In the genomic region with DNA sequence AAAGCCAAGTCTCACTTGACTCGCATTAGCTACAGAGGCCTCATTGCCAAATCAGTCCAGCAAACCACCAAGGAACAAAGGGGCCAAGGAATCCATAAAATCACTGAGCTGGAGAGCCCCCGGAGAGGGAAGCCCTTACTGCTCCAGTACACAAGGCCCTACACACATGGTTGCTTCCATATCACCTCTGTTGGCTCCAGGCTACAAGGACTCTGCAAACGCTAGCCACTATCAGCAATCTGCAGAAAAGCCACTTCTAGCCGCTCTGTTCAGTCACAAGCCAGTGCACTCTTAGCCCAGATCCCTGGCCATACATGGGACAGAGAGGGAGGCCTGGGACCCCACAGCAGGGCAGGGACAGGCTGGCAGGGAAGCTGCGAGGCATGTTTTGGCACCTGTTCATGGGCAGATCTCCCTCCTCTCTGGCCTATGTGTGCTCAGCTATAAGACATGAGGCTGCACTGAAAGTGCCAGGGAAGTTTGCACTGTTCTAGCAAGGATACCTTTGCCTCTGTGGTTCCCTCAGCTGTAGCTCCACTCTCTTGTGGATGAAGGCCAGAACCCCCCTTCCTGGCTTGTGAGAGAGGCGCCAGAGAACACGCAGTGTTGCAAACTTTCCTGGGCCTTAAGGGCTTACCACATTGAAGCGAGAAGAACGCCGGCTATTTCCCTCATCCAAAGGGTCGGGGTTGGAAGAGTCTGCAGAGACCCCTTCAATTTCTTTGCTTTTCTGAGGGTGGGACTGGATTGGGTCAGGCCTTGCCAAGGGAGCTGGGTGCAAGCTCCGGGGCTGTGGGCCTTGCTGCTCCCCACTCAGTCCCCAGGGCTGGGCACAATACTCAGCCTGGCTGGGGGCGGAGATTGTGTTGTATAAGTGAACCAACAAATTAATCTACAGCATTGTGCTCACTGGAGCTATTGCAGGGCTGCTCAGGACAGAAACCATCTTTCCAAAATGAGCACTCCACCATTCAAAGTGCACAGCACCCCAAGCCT, we compare ENCODE assay signal across 12 cellular contexts.
DNase-seq lines count a peak whose midpoint lies in the region; ATAC-seq, FAIRE-seq and TF ChIP-seq lines count a peak whose summit lies in the region.
"Had no signal": no experiment of that assay in that cellular context is flagged by ENCODE, and none has a peak within 500 bp of the region (broad histone marks: within the 10 kb centered on the region; RNA-seq: fewer than 3 reads in every experiment).

No MANE protein-coding gene starts in this region.

- H3K79me2 ChIP-seq in H1 (ENCODE audit: control insufficient read depth in 1 of 2, insufficient read depth in 2 of 2, low read length in 2 of 2), result no peaks in the 10 kb centered on the region

- H3K4me1 ChIP-seq in H1 (replicated peaks in 1 of 4; ENCODE audit: control insufficient read depth in 3 of 4, insufficient read depth in 4 of 4, low read length in 3 of 4), result no peaks in the 10 kb centered on the region
- peaks cover 50% of the 10 kb centered on the region for H3K4me1 ChIP-seq in lower lobe of right lung
- peaks cover 69 to 81% (median 69%) of the 10 kb centered on the region in 3 donors for H3K4me1 ChIP-seq in skeletal muscle tissue (ENCODE audit: control insufficient read depth in 3 of 3, insufficient read depth in 3 of 3, low read length in 3 of 3)

- no peak overlapping the region for H3K23ac ChIP-seq in H1 (ENCODE audit: insufficient read length)

- intact Hi-C loops in lower lobe of right lung (cut with DNase I), result loop anchor here (10.0 kb wide), 1 partner anchor 567 kb away; no protein-coding TSS in a partner anchor

- no peak overlapping the region for H2AK5ac ChIP-seq in H1 (ENCODE audit: low read depth, low read length)

- H2BK5ac ChIP-seq in H1 (ENCODE audit: low read depth, low read length), result no peak overlapping the region

- H3K56ac ChIP-seq in H1 (replicated peaks; ENCODE audit: insufficient read length, low read depth, low read length), result no peak overlapping the region

- H3K18ac ChIP-seq in H1 (ENCODE audit: extremely low read depth, low read length), result no peak overlapping the region

- H3K4me3 ChIP-seq in H1 (ENCODE audit: extremely low read depth in 1 of 4, insufficient read depth in 2 of 4, low read depth in 3 of 4, low read length in 4 of 4) (no peak overlapping the region), lower lobe of right lung (no peak overlapping the region), skeletal muscle tissue (ENCODE audit: low read length in 3 of 3) (no peak overlapping the region)

- TF ChIP-seq EP300 in H1 (IDR thresholded peaks at IDR 0.05; ENCODE audit: borderline replicate concordance in 1 of 2, low read depth in 2 of 2, low read length in 2 of 2), result no peak

- no peak overlapping the region for H4K5ac ChIP-seq in H1 (ENCODE audit: insufficient read length, low read depth, low read length)

- no peak overlapping the region for H2BK20ac ChIP-seq in H1 (ENCODE audit: low read length)

- no peak overlapping the region for H2AFZ ChIP-seq in H1 (ENCODE audit: low read length)

- no peak for TF ChIP-seq RAD21 in H1 (IDR thresholded peaks at IDR 0.05 in 1 of 2, conservative IDR thresholded peaks at IDR 0.05 in 1 of 2; ENCODE audit: low read depth in 2 of 2, low read length in 2 of 2)

- H4K8ac ChIP-seq in H1 (ENCODE audit: extremely low read depth, insufficient read depth, low read length), result no peak overlapping the region

- 0 out of 2 replicates have a peak overlapping the region, but pooled peaks have one; percentile 17 for H2BK12ac ChIP-seq in H1 (ENCODE audit: low read depth, low read length)

- no peak overlapping the region for H4K91ac ChIP-seq in H1 (replicated peaks; ENCODE audit: insufficient read length, low read length)

- FAIRE-seq in H1 (lab: Jason Lieb, UNC), result no peak

- H3K27ac ChIP-seq in H1 (ENCODE audit: low read depth, low read length), result no peak overlapping the region
- peak overlapping the region; percentile 31 for H3K27ac ChIP-seq in lower lobe of right lung
- H3K27ac ChIP-seq in skeletal muscle tissue (ENCODE audit: low read depth, low read length), result no peak overlapping the region

- CTCF ChIA-PET in H1 (lab: Charles Lee; ENCODE audit: partially characterized antibody), result interaction anchor here (1.0 to 4.1 kb wide), 5 partner anchors 8 to 148 kb away, joined by 3 to 24 read pairs (median 4); no protein-coding TSS in a partner anchor
- CTCF ChIA-PET in HEK293T (lab: Yijun Ruan, JAX), result no interaction called here

- no peak overlapping the region for H2BK120ac ChIP-seq in H1 (replicated peaks; ENCODE audit: low read depth, low read length)

- no peak for ATAC-seq in lower lobe of right lung
- no peak for ATAC-seq in HG03571 (IDR thresholded peaks at IDR 0.05; ENCODE audit: unreplicated experiment)
- ATAC-seq in GM19023 (IDR thresholded peaks at IDR 0.05; ENCODE audit: unreplicated experiment), result no peak

- H3K27me3 ChIP-seq in H1 (replicated peaks in 1 of 4; ENCODE audit: control insufficient read depth in 3 of 4, extremely low read depth in 1 of 4, insufficient read depth in 3 of 4, low read length in 3 of 4), result no peaks in the 10 kb centered on the region
- no peaks in the 10 kb centered on the region for H3K27me3 ChIP-seq in lower lobe of right lung (ENCODE audit: low read depth)
- no peaks in the 10 kb centered on the region for H3K27me3 ChIP-seq in skeletal muscle tissue (ENCODE audit: control insufficient read depth in 3 of 3, insufficient read depth in 3 of 3, low read length in 3 of 3)

- H3K9ac ChIP-seq in H1 (replicated peaks in 1 of 4; ENCODE audit: extremely low read depth in 1 of 4, low read depth in 3 of 4, low read length in 3 of 4), result no peak overlapping the region
- H3K9ac ChIP-seq in skeletal muscle tissue (ENCODE audit: low read depth in 1 of 3, low read length in 3 of 3), result peak overlapping the region in 2 of 3 donors; percentile 26 to 66

- H3K36me3 ChIP-seq in H1 (ENCODE audit: control insufficient read depth in 2 of 4, insufficient read depth in 4 of 4, low read length in 3 of 4), result no peaks in the 10 kb centered on the region
- H3K36me3 ChIP-seq in lower lobe of right lung, result peaks cover 13% of the 10 kb centered on the region
- peaks cover 0 to 8% (median 0%) of the 10 kb centered on the region in 3 donors for H3K36me3 ChIP-seq in skeletal muscle tissue (ENCODE audit: control insufficient read depth in 3 of 3, insufficient read depth in 3 of 3, low read length in 3 of 3)

- H2BK15ac ChIP-seq in H1 (ENCODE audit: low read length), result no peak overlapping the region

- no peak overlapping the region for H3K14ac ChIP-seq in H1 (ENCODE audit: insufficient read length)

- no peaks in the 10 kb centered on the region for H3K23me2 ChIP-seq in H1 (ENCODE audit: low read depth, low read length)

- peaks cover 0 to 1% of the 10 kb centered on the region in 2 experiments for H4K20me1 ChIP-seq in H1 (replicated peaks in 1 of 2; ENCODE audit: control insufficient read depth in 1 of 2, insufficient read depth in 2 of 2, low read length in 2 of 2)

- TF ChIP-seq POLR2A in H1 (IDR thresholded peaks at IDR 0.05; ENCODE audit: control extremely low read depth in 1 of 2, low read depth in 2 of 2, low read length in 2 of 2), result no peak

- no peaks in the 10 kb centered on the region for H3K79me1 ChIP-seq in H1 (ENCODE audit: low read depth, low read length)

- peak; percentile 48 to 84 for DNase-seq in NCI-H446 (lab: John Stamatoyannopoulos, UW)
- DNase-seq in H1 (ENCODE audit: low read depth in 1 of 2, low spot score in 2 of 2), result no peak
- DNase-seq in lower lobe of right lung, result no peak
- DNase-seq in HEK293T (ENCODE audit: extremely low spot score), result no peak
- DNase-seq: activated CD4-positive, alpha-beta T cell treated with anti-CD3 and anti-CD28 coated beads, Interleukin-2, amount 10 ng/mL, durations not matched to agents 24 days and 14 days; activated gamma-delta T cell; islet precursor cell; stimulated activated CD4-positive, alpha-beta T cell treated with anti-CD3 and anti-CD28 coated beads, Interleukin-4, amount 100 ng/mL, for 4 hours; T-helper 1 cell had no signal

- no peak for TF ChIP-seq CTCF in H1 (IDR thresholded peaks at IDR 0.05; ENCODE audit: control extremely low read depth in 1 of 3, insufficient read depth in 1 of 3, low read depth in 1 of 3, low read length in 3 of 3)
- no peak for TF ChIP-seq CTCF in lower lobe of right lung (IDR thresholded peaks at IDR 0.05)

- WGBS in H1 (ENCODE audit: extremely low coverage in 1 of 2, insufficient coverage in 1 of 2, insufficient read length in 1 of 2, insufficient replicate concordance in 2 of 2, low coverage in 1 of 2, low lambda C conversion rate in 2 of 2, missing lambda C conversion rate in 1 of 2), 2 experiments, result 80% methylated on average over 13 of the region's 13 CpGs; no CpG with 5 or more reads in 1 of the 2 experiments

- H3K4ac ChIP-seq in H1 (replicated peaks; ENCODE audit: insufficient read length, low read depth, low read length), result no peak overlapping the region

- H3K4me2 ChIP-seq in H1 (ENCODE audit: insufficient read depth in 1 of 2, low read depth in 2 of 2, low read length in 2 of 2), result no peak overlapping the region

- POLR2A ChIA-PET in H1 (lab: Charles Lee; ENCODE audit: partially characterized antibody) (no interaction called here), HEK293T (lab: Yijun Ruan, JAX) (no interaction called here)

- H3K9me3 ChIP-seq in H1 (ENCODE audit: insufficient read depth in 2 of 2, low read depth in 1 of 2, low read length in 1 of 2), result no peaks in the 10 kb centered on the region
- no peaks in the 10 kb centered on the region for H3K9me3 ChIP-seq in lower lobe of right lung
- H3K9me3 ChIP-seq in skeletal muscle tissue (ENCODE audit: control insufficient read depth in 3 of 3, low read length in 3 of 3), result no peaks in the 10 kb centered on the region

TF ChIP-seq in H1, 55 proteins besides CTCF, POLR2A, EP300 and RAD21 (continues in another document):
- TF ChIP-seq KDM4A (IDR thresholded peaks at IDR 0.05; ENCODE audit: low read depth, low read length, severe bottlenecking) (no peak), SIRT6 (IDR thresholded peaks at IDR 0.05; ENCODE audit: low read length) (no peak)
- TF ChIP-seq, protein P1, sequence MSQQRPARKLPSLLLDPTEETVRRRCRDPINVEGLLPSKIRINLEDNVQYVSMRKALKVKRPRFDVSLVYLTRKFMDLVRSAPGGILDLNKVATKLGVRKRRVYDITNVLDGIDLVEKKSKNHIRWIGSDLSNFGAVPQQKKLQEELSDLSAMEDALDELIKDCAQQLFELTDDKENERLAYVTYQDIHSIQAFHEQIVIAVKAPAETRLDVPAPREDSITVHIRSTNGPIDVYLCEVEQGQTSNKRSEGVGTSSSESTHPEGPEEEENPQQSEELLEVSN (IDR thresholded peaks at IDR 0.05), result no peak

TF ChIP-seq in HEK293T, 16 proteins besides CTCF, POLR2A, EP300 and RAD21 (continues in another document):
- TF ChIP-seq ELF4 (IDR thresholded peaks at IDR 0.05) (no peak), TARDBP (IDR thresholded peaks at IDR 0.05) (no peak), CTBP1 (IDR thresholded peaks at IDR 0.05; ENCODE audit: borderline replicate concordance) (no peak), NFRKB (IDR thresholded peaks at IDR 0.05) (no peak), ZNF384 (IDR thresholded peaks at IDR 0.05) (no peak), SUZ12 (IDR thresholded peaks at IDR 0.05) (no peak), LEF1 (IDR thresholded peaks at IDR 0.05; ENCODE audit: borderline replicate concordance) (no peak), ARNT (IDR thresholded peaks at IDR 0.05) (no peak)

Comparison
In these comparisons a context has a peak if more than half of its experiments do, and no peak if none do; other contexts are left out.
1. DNase-seq: peak in NCI-H446 (2 of 2); none in H1 (0 of 2), lower lobe of right lung (single experiment) and HEK293T (single experiment).
2. H3K9ac ChIP-seq: peak in skeletal muscle tissue (2 of 3); none in H1 (0 of 4).